13 cellular contexts compared by ENCODE assay signal in the genomic region with DNA sequence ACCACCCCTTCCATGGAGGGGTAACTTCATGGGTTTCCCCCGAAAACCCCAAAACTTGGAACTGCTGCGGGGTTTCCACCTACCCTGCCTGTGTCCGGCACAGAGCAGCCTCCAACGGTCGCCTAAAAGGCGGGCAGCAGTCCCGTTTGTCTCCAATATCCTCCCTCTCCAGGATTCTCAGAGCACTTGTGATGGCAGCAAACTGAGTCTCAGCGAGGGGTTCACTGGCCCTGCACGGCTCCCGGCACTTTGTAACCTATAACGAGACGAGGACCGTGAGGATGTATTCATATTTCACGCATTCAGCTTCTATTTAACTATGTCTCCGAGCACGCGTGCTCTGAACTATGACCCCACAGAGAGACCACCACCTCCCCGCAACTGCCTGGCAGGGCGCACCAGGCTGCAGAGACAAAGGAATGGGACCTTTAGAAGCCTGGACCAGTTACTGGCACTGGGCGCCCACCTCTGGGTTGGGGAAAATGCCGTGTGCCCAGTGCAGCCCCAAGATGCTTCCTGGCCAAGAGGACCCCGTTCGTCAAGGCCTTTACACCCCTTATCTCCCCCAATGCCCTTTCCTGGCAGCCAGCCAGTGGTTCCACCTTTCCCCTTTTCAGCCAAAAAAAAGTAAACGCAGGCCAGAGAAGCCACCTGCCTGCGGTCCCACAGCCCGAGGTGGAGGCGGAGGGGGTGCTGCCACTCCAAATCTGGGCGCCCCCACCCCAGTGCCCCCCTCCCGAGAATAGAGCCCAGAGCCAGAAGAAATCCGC.
DNase-seq lines count a peak whose midpoint lies in the region; TF ChIP-seq lines count a peak whose summit lies in the region.
"Had no signal": no experiment of that assay in that cellular context is flagged by ENCODE, and none has a peak within 500 bp of the region (broad histone marks: within the 10 kb centered on the region; RNA-seq: fewer than 3 reads in every experiment).

No MANE protein-coding gene starts in this region.

- peak overlapping the region; percentile 94; the same call in 1 of the 2 replicates for H3K27ac ChIP-seq in OCI-LY3 (ENCODE audit: low read length)
- no peak overlapping the region for H3K27ac ChIP-seq in vagina
- H3K27ac ChIP-seq: transverse colon had no signal

- no peaks in the 10 kb centered on the region for H3K27me3 ChIP-seq in OCI-LY3 (ENCODE audit: low read depth, low read length)
- H3K27me3 ChIP-seq in vagina: no peaks in the 10 kb centered on the region

- no peak overlapping the region for H2AFZ ChIP-seq in OCI-LY3 (ENCODE audit: low read depth, low read length)

- peak overlapping the region; percentile 57; the same call in 1 of the 2 replicates for H3K4me2 ChIP-seq in OCI-LY3 (ENCODE audit: low read length)

- H3K4me1 ChIP-seq in OCI-LY3 (ENCODE audit: low read length): peaks cover 42% of the 10 kb centered on the region
- peaks cover 23% of the 10 kb centered on the region for H3K4me1 ChIP-seq in vagina

- DNase-seq in DMS79 treated with DMSO at 0.1 percent for 48 hours (lab: John Stamatoyannopoulos, UW) (peak; percentile 24), immature natural killer cell (no peak), progenitor cell of endocrine pancreas (ENCODE audit: low spot score, unreplicated experiment) (peak; percentile 7), SIG-M5 (lab: John Stamatoyannopoulos, UW) (no peak), cerebellum (ENCODE audit: low spot score) (no peak), OCI-M2 (lab: John Stamatoyannopoulos, UW; ENCODE audit: unreplicated experiment) (no peak), vagina (ENCODE audit: extremely low spot score in 2 of 2) (no peak)
- DNase-seq: mammary epithelial cell; stimulated activated CD4-positive, alpha-beta T cell treated with anti-CD3 and anti-CD28 coated beads, Interleukin-1b, Interleukin-23, amount 100 ng/mL, for 48 hours; transverse colon had no signal

- H4K20me1 ChIP-seq in OCI-LY3 (ENCODE audit: insufficient read depth, low read length): no peaks in the 10 kb centered on the region

- no peak overlapping the region for H3K27ac Mint-ChIP-seq in immature natural killer cell
- no peak overlapping the region for H3K27ac Mint-ChIP-seq in progenitor cell of endocrine pancreas
- H3K27ac Mint-ChIP-seq: activated naive CD8-positive, alpha-beta T cell treated with anti-CD3 and anti-CD28 coated beads, Interleukin-2, amount 50 U/mL, for 24 hours; B cell had no signal

- no peaks in the 10 kb centered on the region for H3K79me2 ChIP-seq in OCI-LY3 (ENCODE audit: low read length)

- H3K4me1 Mint-ChIP-seq in immature natural killer cell (peaks cover 16 to 20% of the 10 kb centered on the region in 2 donors), progenitor cell of endocrine pancreas (ENCODE audit: low read depth) (peaks cover 10% of the 10 kb centered on the region)

- intact Hi-C loops in vagina (cut with DNase I): no loop called here

- H3K4me3 Mint-ChIP-seq in immature natural killer cell: peak overlapping the region in 3 of 5 donors; percentile 38 to 46 (median 44)
- H3K4me3 Mint-ChIP-seq in progenitor cell of endocrine pancreas (ENCODE audit: low read depth): peak overlapping the region; percentile 69
- H3K4me3 Mint-ChIP-seq: activated naive CD8-positive, alpha-beta T cell treated with anti-CD3 and anti-CD28 coated beads, Interleukin-2, amount 50 U/mL, for 24 hours; B cell had no signal

- TF ChIP-seq CTCF in OCI-LY3 (IDR thresholded peaks at IDR 0.05; ENCODE audit: low read depth, low read length) (no peak), progenitor cell of endocrine pancreas (IDR thresholded peaks at IDR 0.05; ENCODE audit: unreplicated experiment) (no peak), vagina (IDR thresholded peaks at IDR 0.05) (no peak)

- H3K36me3 Mint-ChIP-seq in immature natural killer cell (no peaks in the 10 kb centered on the region), progenitor cell of endocrine pancreas (ENCODE audit: insufficient read depth) (no peaks in the 10 kb centered on the region)

- H3K9me3 Mint-ChIP-seq in immature natural killer cell: no peaks in the 10 kb centered on the region
- peaks cover 4% of the 10 kb centered on the region for H3K9me3 Mint-ChIP-seq in progenitor cell of endocrine pancreas (ENCODE audit: low read depth)
- H3K9me3 Mint-ChIP-seq: activated naive CD8-positive, alpha-beta T cell treated with anti-CD3 and anti-CD28 coated beads, Interleukin-2, amount 50 U/mL, for 24 hours had no signal

- H3K36me3 ChIP-seq in OCI-LY3 (replicated peaks; ENCODE audit: low read depth, low read length) (no peaks in the 10 kb centered on the region), vagina (no peaks in the 10 kb centered on the region)
- H3K36me3 ChIP-seq: transverse colon had no signal

- H3K9me3 ChIP-seq in OCI-LY3 (ENCODE audit: insufficient read depth, low read length) (no peaks in the 10 kb centered on the region), vagina (no peaks in the 10 kb centered on the region)
- H3K9me3 ChIP-seq: transverse colon had no signal

- H3K4me3 ChIP-seq in OCI-LY3 (ENCODE audit: low read length) (no peak overlapping the region), vagina (no peak overlapping the region)

- TF ChIP-seq POLR2A in vagina (IDR thresholded peaks at IDR 0.05): no peak

- H3K27me3 Mint-ChIP-seq in immature natural killer cell (ENCODE audit: low read depth in 3 of 3): peaks cover 9 to 11% (median 10%) of the 10 kb centered on the region in 3 donors
- H3K27me3 Mint-ChIP-seq in progenitor cell of endocrine pancreas: peaks cover 65% of the 10 kb centered on the region

- peak overlapping the region; percentile 28; the same call in 1 of the 2 replicates for H3K9ac ChIP-seq in OCI-LY3 (ENCODE audit: low read length)

Comparison
In these comparisons a context has a peak if more than half of its experiments do, and no peak if none do; other contexts are left out.
1. DNase-seq: peak in DMS79 treated with DMSO at 0.1 percent for 48 hours (single experiment) and progenitor cell of endocrine pancreas (single experiment); none in immature natural killer cell (0 of 3), SIG-M5 (single experiment), cerebellum (single experiment), OCI-M2 (single experiment) and vagina (0 of 2).